Comparison of ENCODE assay signal across 7 cellular contexts in the genomic region with DNA sequence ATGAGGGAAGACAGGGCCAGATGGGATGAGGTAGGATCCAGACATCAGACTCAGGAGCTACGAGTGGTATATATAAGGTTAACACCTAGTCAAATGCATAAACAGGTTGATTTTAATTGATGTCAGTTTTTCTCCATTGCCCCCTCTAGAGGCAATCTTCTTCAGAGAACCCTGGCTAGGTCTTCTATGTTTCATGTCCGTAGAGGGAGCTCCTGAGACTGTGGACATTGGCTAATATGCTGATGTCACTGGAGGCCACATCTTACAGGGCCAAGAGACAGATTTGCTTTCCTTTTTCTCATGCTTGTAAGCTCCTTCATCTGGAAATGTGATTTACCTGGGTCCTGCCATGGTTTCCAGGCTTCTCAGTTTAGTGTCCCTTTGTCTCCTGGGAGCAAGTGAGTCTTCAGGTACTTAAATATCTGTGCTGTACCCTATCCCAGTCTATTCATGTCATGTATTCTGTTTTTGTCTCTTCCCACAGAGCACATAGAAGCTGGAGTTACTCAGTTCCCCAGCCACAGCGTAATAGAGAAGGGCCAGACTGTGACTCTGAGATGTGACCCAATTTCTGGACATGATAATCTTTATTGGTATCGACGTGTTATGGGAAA.
DNase-seq lines count a peak whose midpoint lies in the region; ATAC-seq lines count a peak whose summit lies in the region.

No MANE protein-coding gene starts in this region.

- H3K56ac ChIP-seq in mesendoderm (ENCODE audit: low read length), result no peak overlapping the region

- H3K36me3 Mint-ChIP-seq in central memory CD8-positive, alpha-beta T cell (ENCODE audit: insufficient read depth), result no peaks in the 10 kb centered on the region

- no peaks in the 10 kb centered on the region for H3K79me1 ChIP-seq in mesendoderm (ENCODE audit: low read length)

- no peak overlapping the region for H2AK5ac ChIP-seq in mesendoderm (ENCODE audit: low read length)

- H3K23ac ChIP-seq in mesendoderm (ENCODE audit: low read length), result no peak overlapping the region

- H4K5ac ChIP-seq in mesendoderm (ENCODE audit: low read length), result peak overlapping the region; percentile 50

- no peaks in the 10 kb centered on the region for H3K9me3 Mint-ChIP-seq in central memory CD8-positive, alpha-beta T cell

- WGBS in mesendoderm (ENCODE audit: extremely low coverage, insufficient coverage, low lambda C conversion rate), result no CpG with 5 or more reads among the region's 5 CpGs

- H2BK5ac ChIP-seq in mesendoderm (ENCODE audit: low read length), result no peak overlapping the region

- no peak overlapping the region for H3K27ac ChIP-seq in mesendoderm (ENCODE audit: low read depth, low read length)

- no peak overlapping the region for H3K4me2 ChIP-seq in mesendoderm (ENCODE audit: low read length)

- H3K27me3 Mint-ChIP-seq in central memory CD8-positive, alpha-beta T cell, result no peaks in the 10 kb centered on the region

- H2BK15ac ChIP-seq in mesendoderm (replicated peaks; ENCODE audit: low read depth), result no peak overlapping the region

- H3K4ac ChIP-seq in mesendoderm (ENCODE audit: low read depth, low read length), result no peak overlapping the region

- H3K27me3 ChIP-seq in mesendoderm (ENCODE audit: insufficient read depth, low read length, poor library complexity), result no peaks in the 10 kb centered on the region

- H3K4me1 Mint-ChIP-seq in central memory CD8-positive, alpha-beta T cell, result no peaks in the 10 kb centered on the region

- no peaks in the 10 kb centered on the region for H3K4me1 ChIP-seq in mesendoderm (ENCODE audit: control insufficient read depth, low read depth, low read length)

- H3K79me2 ChIP-seq in mesendoderm (ENCODE audit: control insufficient read depth, insufficient read depth, low read length), result no peaks in the 10 kb centered on the region

- H3K27ac Mint-ChIP-seq in central memory CD8-positive, alpha-beta T cell (ENCODE audit: low read depth), result no peak overlapping the region

- no peak overlapping the region for H4K8ac ChIP-seq in mesendoderm (ENCODE audit: low read depth, low read length)

- no peak overlapping the region for H3K4me3 Mint-ChIP-seq in central memory CD8-positive, alpha-beta T cell

- no peak overlapping the region for H3K4me3 ChIP-seq in mesendoderm (ENCODE audit: low read length)

- no peak overlapping the region for H3K9ac ChIP-seq in mesendoderm (ENCODE audit: low read length)

- H3K18ac ChIP-seq in mesendoderm (ENCODE audit: low read length), result peak overlapping the region; percentile 51

- peak; percentile 50 for DNase-seq in DMS53 (lab: John Stamatoyannopoulos, UW)
- DNase-seq in NCI-H748 (lab: John Stamatoyannopoulos, UW; ENCODE audit: unreplicated experiment), result peak; percentile 48
- no peak for DNase-seq in central memory CD8-positive, alpha-beta T cell (ENCODE audit: low spot score in 2 of 2)
- peak; percentile 88 for DNase-seq in mesendoderm
- no peak for DNase-seq in KG1 (lab: John Stamatoyannopoulos, UW)

- no peak overlapping the region for H2BK120ac ChIP-seq in mesendoderm (ENCODE audit: low read depth, low read length)

- peak; percentile 75 for ATAC-seq in GM18870 (IDR thresholded peaks at IDR 0.05; ENCODE audit: unreplicated experiment)
- peak; percentile 68 for ATAC-seq in HG02970 (IDR thresholded peaks at IDR 0.05; ENCODE audit: low FRiP score, unreplicated experiment)
- ATAC-seq in central memory CD8-positive, alpha-beta T cell (replicated peaks; ENCODE audit: extremely low read depth, poor library complexity, severe bottlenecking), result peak; percentile 71

- no peaks in the 10 kb centered on the region for H3K36me3 ChIP-seq in mesendoderm (ENCODE audit: control insufficient read depth, insufficient read depth, low read length)

Comparison
In these comparisons a context has a peak if more than half of its experiments do, and no peak if none do; other contexts are left out.
1. DNase-seq: peak in DMS53 (single experiment), NCI-H748 (single experiment) and mesendoderm (single experiment); none in central memory CD8-positive, alpha-beta T cell (0 of 2) and KG1 (single experiment).
2. Peak in every context shown above with its lines, with median percentiles within 50 percentile points of each other: ATAC-seq.